In the genomic region with DNA sequence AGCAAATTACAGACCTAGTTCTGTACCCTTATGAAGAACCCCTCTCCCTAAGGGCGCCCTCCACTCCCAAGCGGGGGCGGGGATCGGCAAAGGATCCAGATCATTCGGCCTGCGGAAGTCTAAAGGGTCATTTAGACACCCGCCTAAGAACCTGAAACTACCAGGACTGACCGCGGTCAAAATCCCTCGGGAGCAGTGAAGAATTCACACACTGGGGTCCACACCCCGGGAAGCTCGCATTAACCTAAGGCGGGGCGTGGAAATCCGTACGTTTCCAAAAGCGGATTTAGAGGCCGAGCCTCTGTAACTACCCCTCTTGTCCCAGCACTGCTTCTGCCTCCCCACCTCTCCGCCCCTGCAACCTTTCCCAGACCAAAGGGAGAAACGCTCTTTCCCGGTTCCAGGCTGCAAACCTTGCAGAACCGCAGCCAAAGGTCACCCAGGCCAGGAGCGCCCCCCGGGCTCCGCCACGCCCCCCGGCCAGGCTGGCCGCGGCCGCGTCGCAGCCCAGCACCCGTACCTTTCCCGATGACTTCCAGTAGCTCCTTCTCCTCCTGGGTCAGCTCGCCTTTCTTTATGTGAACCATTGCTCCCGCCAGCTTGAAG, we compare ENCODE assay signal across 8 cellular contexts. TPM values are rescaled to one million over a fixed set of nuclear protein-coding genes. Genes with fewer than 3 reads are reported as not detected.
DNase-seq lines count a peak whose midpoint lies in the region; ATAC-seq lines count a peak whose summit lies in the region.

No MANE protein-coding gene starts in this region.

- H3K9me3 Mint-ChIP-seq in naive thymus-derived CD4-positive, alpha-beta T cell, result no peaks in the 10 kb centered on the region

- CTCF ChIA-PET in naive thymus-derived CD4-positive, alpha-beta T cell (lab: Charles Lee), result interaction anchor here (1.0 kb wide), 1 partner anchor 225 kb away, joined by 5 read pairs; no protein-coding TSS in a partner anchor

- H3K4me1 ChIP-seq in ES-I3 (ENCODE audit: insufficient read depth, low read length) (peaks cover 18% of the 10 kb centered on the region), aorta (ENCODE audit: control insufficient read depth in 1 of 2, insufficient read depth in 2 of 2, low read length in 2 of 2) (peaks cover 0 to 2% of the 10 kb centered on the region in 2 donors)
- peaks cover 14 to 25% of the 10 kb centered on the region in 2 donors for H3K4me1 ChIP-seq in naive thymus-derived CD4-positive, alpha-beta T cell (ENCODE audit: control insufficient read depth in 2 of 2, insufficient read depth in 2 of 2, low read length in 2 of 2)

- H3K27ac ChIP-seq in epithelial cell of prostate (peak overlapping the region; percentile 75), aorta (ENCODE audit: low read depth in 1 of 2, low read length in 2 of 2) (peak overlapping the region in 1 of 2 donors; percentile 43)
- peak overlapping the region; percentile 76 for H3K27ac ChIP-seq in naive thymus-derived CD4-positive, alpha-beta T cell (ENCODE audit: low read depth, low read length)

- H3K36me3 ChIP-seq in ES-I3 (ENCODE audit: insufficient read depth, low read length) (no peaks in the 10 kb centered on the region), aorta (ENCODE audit: control insufficient read depth in 1 of 2, insufficient read depth in 2 of 2, low read length in 1 of 2) (no peaks in the 10 kb centered on the region)
- H3K36me3 ChIP-seq in naive thymus-derived CD4-positive, alpha-beta T cell (ENCODE audit: control insufficient read depth in 2 of 3, insufficient read depth in 3 of 3, low read length in 3 of 3), result no peaks in the 10 kb centered on the region

- peaks cover 0 to 11% (median 0%) of the 10 kb centered on the region in 5 donors for H3K36me3 Mint-ChIP-seq in naive thymus-derived CD4-positive, alpha-beta T cell

- DNase-seq in SW480 (ENCODE audit: low spot score), result peak; percentile 50
- no peak for DNase-seq in epithelial cell of prostate (ENCODE audit: low read depth, low spot score)
- DNase-seq in naive thymus-derived CD4-positive, alpha-beta T cell, result peak in 2 of 9 donors; percentile 5 to 10
- DNase-seq in aorta, result peak; percentile 55 to 75

- peak overlapping the region; percentile 91 to 99 (median 97) for H3K27ac Mint-ChIP-seq in naive thymus-derived CD4-positive, alpha-beta T cell

- H3K4me3 Mint-ChIP-seq in naive thymus-derived CD4-positive, alpha-beta T cell, result peak overlapping the region; percentile 89 to 100 (median 97)

- H3K27me3 ChIP-seq in naive thymus-derived CD4-positive, alpha-beta T cell (ENCODE audit: control insufficient read depth in 2 of 2, insufficient read depth in 2 of 2, low read length in 2 of 2), result no peaks in the 10 kb centered on the region
- H3K27me3 ChIP-seq in aorta (ENCODE audit: control insufficient read depth in 1 of 2, insufficient read depth in 2 of 2, low read length in 1 of 2), result peaks cover 0 to 1% of the 10 kb centered on the region in 2 donors

- H3K27me3 Mint-ChIP-seq in naive thymus-derived CD4-positive, alpha-beta T cell, result no peaks in the 10 kb centered on the region

- POLR2A ChIA-PET in naive thymus-derived CD4-positive, alpha-beta T cell (lab: Charles Lee), result interaction anchor here (0.7 to 2.6 kb wide), 8 partner anchors 9 to 225 kb away, joined by 3 to 19 read pairs (median 4); no protein-coding TSS in a partner anchor

- intact Hi-C loops in naive thymus-derived CD4-positive, alpha-beta T cell (cut with micrococcal nuclease), result loop anchor here (1.0 to 10.0 kb wide), 10 partner anchors 24 to 1296 kb away; a partner anchor contains a TSS
- intact Hi-C loops in aorta (cut with DNase I), result no loop called here

- H3K9me3 ChIP-seq in ES-I3 (ENCODE audit: control insufficient read depth, insufficient read depth, low read length) (no peaks in the 10 kb centered on the region), aorta (ENCODE audit: control insufficient read depth, low read length) (no peaks in the 10 kb centered on the region)
- H3K9me3 ChIP-seq in naive thymus-derived CD4-positive, alpha-beta T cell (ENCODE audit: control insufficient read depth in 2 of 3, low read length in 3 of 3), result no peaks in the 10 kb centered on the region

- H3K4me1 Mint-ChIP-seq in naive thymus-derived CD4-positive, alpha-beta T cell, result peaks cover 43 to 76% (median 58%) of the 10 kb centered on the region in 7 donors

- ATAC-seq in HG02798 (IDR thresholded peaks at IDR 0.05; ENCODE audit: poor library complexity, unreplicated experiment), result peak; percentile 15
- ATAC-seq in naive thymus-derived CD4-positive, alpha-beta T cell, result peak; percentile 0
- peak; percentile 70 for ATAC-seq in aorta (ENCODE audit: low FRiP score)
- no peak for ATAC-seq in HG02884 (IDR thresholded peaks at IDR 0.05; ENCODE audit: unreplicated experiment)
- ATAC-seq in GM19023 (IDR thresholded peaks at IDR 0.05; ENCODE audit: unreplicated experiment), result no peak

- WGBS in aorta, 2 donors, result 0 to 1% methylated on average over 35 to 36 of the region's 36 CpGs

- peak overlapping the region; percentile 86 for H3K9ac ChIP-seq in ES-I3 (ENCODE audit: low read depth, low read length)

- H3K4me3 ChIP-seq in naive thymus-derived CD4-positive, alpha-beta T cell (ENCODE audit: low read length), result peak overlapping the region; percentile 87
- H3K4me3 ChIP-seq in aorta (ENCODE audit: low read length in 2 of 2), result peak overlapping the region; percentile 58 to 87

RNA-seq across cellular contexts. Expression of a gene that starts 0.5 kb away (rescaled TPM):
- 10 to 100 TPM in 2 of 5 experiments, 1 to 10 TPM in 3; 6.3 to 16.4 (median 8.7) TPM for total RNA-seq in naive thymus-derived CD4-positive, alpha-beta T cell
- polyA plus RNA-seq in naive thymus-derived CD4-positive, alpha-beta T cell, result 10 to 100 TPM; 15.4 to 15.6 TPM
- 10 to 100 TPM; 13.5 to 22.5 TPM for total RNA-seq in aorta
- 10 to 100 TPM in 1 of 2 donors, 1 to 10 TPM in 1; 9.4 to 12.3 TPM for polyA plus RNA-seq in aorta

RNA-seq across cellular contexts. Expression of a gene that starts 0.9 kb away (rescaled TPM):
- total RNA-seq in naive thymus-derived CD4-positive, alpha-beta T cell, result 10 to 100 TPM; 24.6 to 52.1 (median 28.0) TPM
- polyA plus RNA-seq in naive thymus-derived CD4-positive, alpha-beta T cell, result 10 to 100 TPM; 73.2 to 79.3 TPM
- 10 to 100 TPM; 31.1 to 32.8 TPM for total RNA-seq in aorta
- 10 to 100 TPM in 1 of 2 donors, 1 to 10 TPM in 1; 9.0 to 14.5 TPM for polyA plus RNA-seq in aorta

Comparison
In these comparisons a context has a peak if more than half of its experiments do, and no peak if none do; other contexts are left out.
1. ATAC-seq: peak in HG02798 (single experiment), naive thymus-derived CD4-positive, alpha-beta T cell (single experiment) and aorta (single experiment); none in HG02884 (single experiment) and GM19023 (single experiment).
2. intact Hi-C loops: an anchor here in naive thymus-derived CD4-positive, alpha-beta T cell (1.0 to 10.0 kb wide); none called in aorta.